ENCODE assay signal across 8 cellular contexts in genomic region chr5:151058891-151059611, GRCh38. TPM values are rescaled to one million over a fixed set of nuclear protein-coding genes. Genes with fewer than 3 reads are reported as not detected.
DNase-seq lines count a peak whose midpoint lies in the region; ATAC-seq and TF ChIP-seq lines count a peak whose summit lies in the region.

No MANE protein-coding gene starts in this region.

- peaks cover 0 to 90% (median 56%) of the 10 kb centered on the region in 9 donors for H3K36me3 ChIP-seq in heart right ventricle

- WGBS in heart right ventricle, 2 donors = 81 to 84% methylated on average over 8 of the region's 8 CpGs

- peak overlapping the region; percentile 90 for H3K27ac Mint-ChIP-seq in activated CD4-positive, alpha-beta T cell treated with anti-CD3 and anti-CD28 coated beads for 36 hours
- peak overlapping the region; percentile 94 for H3K27ac Mint-ChIP-seq in stimulated activated naive B cell treated with anti-CD40 and anti-IgM and Interleukin-4, amounts not matched to agents 10 μg/mL and 1 μg/mL and 100 μg/mL, for 72 hours

- peak overlapping the region; percentile 36 for H3K4me3 Mint-ChIP-seq in activated CD4-positive, alpha-beta T cell treated with anti-CD3 and anti-CD28 coated beads for 36 hours
- H3K4me3 Mint-ChIP-seq in stimulated activated naive B cell treated with anti-CD40 and anti-IgM and Interleukin-4, amounts not matched to agents 10 μg/mL and 1 μg/mL and 100 μg/mL, for 72 hours = peak overlapping the region; percentile 76 to 80

- H3K27ac ChIP-seq in RWPE1 = peak overlapping the region; percentile 12; the same call in 1 of the 2 replicates
- H3K27ac ChIP-seq in heart right ventricle = peak overlapping the region in 9 of 10 donors; percentile 4 to 89 (median 61)

- peaks cover 94% of the 10 kb centered on the region for H3K36me3 Mint-ChIP-seq in activated CD4-positive, alpha-beta T cell treated with anti-CD3 and anti-CD28 coated beads for 36 hours (ENCODE audit: low read depth)
- peaks cover 83 to 95% of the 10 kb centered on the region in 2 donors for H3K36me3 Mint-ChIP-seq in stimulated activated naive B cell treated with anti-CD40 and anti-IgM and Interleukin-4, amounts not matched to agents 10 μg/mL and 1 μg/mL and 100 μg/mL, for 72 hours

- H3K4me1 Mint-ChIP-seq in activated CD4-positive, alpha-beta T cell treated with anti-CD3 and anti-CD28 coated beads for 36 hours = peaks cover 54% of the 10 kb centered on the region
- H3K4me1 Mint-ChIP-seq in stimulated activated naive B cell treated with anti-CD40 and anti-IgM and Interleukin-4, amounts not matched to agents 10 μg/mL and 1 μg/mL and 100 μg/mL, for 72 hours = peaks cover 73 to 100% of the 10 kb centered on the region in 2 donors

- H3K4me3 ChIP-seq in heart right ventricle = no peak overlapping the region

- H3K9me3 Mint-ChIP-seq in activated CD4-positive, alpha-beta T cell treated with anti-CD3 and anti-CD28 coated beads for 36 hours (ENCODE audit: low read depth) = no peaks in the 10 kb centered on the region
- H3K9me3 Mint-ChIP-seq in stimulated activated naive B cell treated with anti-CD40 and anti-IgM and Interleukin-4, amounts not matched to agents 10 μg/mL and 1 μg/mL and 100 μg/mL, for 72 hours = no peaks in the 10 kb centered on the region

- CTCF ChIA-PET in activated CD4-positive, alpha-beta T cell treated with anti-CD3 and anti-CD28 coated beads for 36 hours (lab: Charles Lee) = interaction anchor here (0.6 to 4.5 kb wide), 9 partner anchors 10 to 106 kb away, joined by 3 to 25 read pairs (median 4); no protein-coding TSS in a partner anchor
- CTCF ChIA-PET in RWPE1 (lab: Yijun Ruan, JAX) = interaction anchor here (0.6 to 1.4 kb wide), 5 partner anchors 8 to 403 kb away, joined by 3 to 6 read pairs (median 4); no protein-coding TSS in a partner anchor

- H3K27me3 Mint-ChIP-seq in activated CD4-positive, alpha-beta T cell treated with anti-CD3 and anti-CD28 coated beads for 36 hours = no peaks in the 10 kb centered on the region
- H3K27me3 Mint-ChIP-seq in stimulated activated naive B cell treated with anti-CD40 and anti-IgM and Interleukin-4, amounts not matched to agents 10 μg/mL and 1 μg/mL and 100 μg/mL, for 72 hours = no peaks in the 10 kb centered on the region

- no peak for ATAC-seq in activated CD4-positive, alpha-beta T cell treated with anti-CD3 and anti-CD28 coated beads for 36 hours
- ATAC-seq in heart right ventricle = peak in 3 of 8 donors; percentile 18 to 29 (median 21)
- peak; percentile 36 to 41 for ATAC-seq in stimulated activated naive B cell treated with anti-CD40 and anti-IgM and Interleukin-4, amounts not matched to agents 10 μg/mL and 1 μg/mL and 100 μg/mL, for 72 hours (replicated peaks)
- ATAC-seq in GM18867 (IDR thresholded peaks at IDR 0.05; ENCODE audit: unreplicated experiment) = no peak
- ATAC-seq in GM21515 (IDR thresholded peaks at IDR 0.05; ENCODE audit: unreplicated experiment) = no peak

- TF ChIP-seq CTCF in RWPE1 (conservative IDR thresholded peaks at IDR 0.05; ENCODE audit: low read depth) (no peak), heart right ventricle (IDR thresholded peaks at IDR 0.05) (peak in 2 of 9 donors; percentile 19 to 33)

- no peak for DNase-seq in activated CD4-positive, alpha-beta T cell treated with anti-CD3 and anti-CD28 coated beads for 36 hours
- no peak for DNase-seq in activated CD4-positive, alpha-beta T cell treated with anti-CD3 and anti-CD28 coated beads for 1 hour
- no peak for DNase-seq in RWPE1 (ENCODE audit: low spot score)
- no peak for DNase-seq in heart right ventricle
- no peak for DNase-seq in stimulated activated naive B cell treated with anti-CD40 and anti-IgM and Interleukin-4, amounts not matched to agents 10 μg/mL and 1 μg/mL and 100 μg/mL, for 72 hours
- no peak for DNase-seq in NCI-H345 treated with DMSO at 0.1 percent for 48 hours (lab: John Stamatoyannopoulos, UW; ENCODE audit: unreplicated experiment)

- intact Hi-C loops in activated CD4-positive, alpha-beta T cell treated with anti-CD3 and anti-CD28 coated beads for 36 hours (cut with DNase I, micrococcal nuclease) = loop anchor here in 1 of 2 experiments (2.0 kb wide), 1 partner anchor 56 kb away; no protein-coding TSS in a partner anchor
- intact Hi-C loops in heart right ventricle (cut with DNase I) = loop anchor here in 2 of 10 donors (5.0 to 10.0 kb wide), 2 partner anchors 176 to 183 kb away; no protein-coding TSS in a partner anchor

- H3K9me3 ChIP-seq in heart right ventricle = no peaks in the 10 kb centered on the region

- POLR2A ChIA-PET in activated CD4-positive, alpha-beta T cell treated with anti-CD3 and anti-CD28 coated beads for 36 hours (lab: Charles Lee) = no interaction called here
- POLR2A ChIA-PET in RWPE1 (lab: Yijun Ruan, JAX; ENCODE audit: low non-redundant PET) = no interaction called here

- H3K4me1 ChIP-seq in heart right ventricle = peaks cover 25 to 95% (median 52%) of the 10 kb centered on the region in 9 donors

- no peaks in the 10 kb centered on the region for H3K27me3 ChIP-seq in heart right ventricle

RNA-seq across cellular contexts. Expression of gene TNIP1, which starts 21.8 kb away (rescaled TPM):
- 100 to 1,000 TPM; 351 to 408 TPM for total RNA-seq in activated CD4-positive, alpha-beta T cell treated with anti-CD3 and anti-CD28 coated beads for 36 hours
- 100 to 1,000 TPM; 113 to 130 (median 125) TPM for total RNA-seq in heart right ventricle
- 10 to 100 TPM; 63.8 to 78.1 TPM for polyA plus RNA-seq in heart right ventricle

RNA-seq across cellular contexts. Expression of gene GPX3, which starts 38.7 kb away (rescaled TPM):
- not detected for total RNA-seq in activated CD4-positive, alpha-beta T cell treated with anti-CD3 and anti-CD28 coated beads for 36 hours
- total RNA-seq in heart right ventricle = 100 to 1,000 TPM; 208 to 990 (median 601) TPM
- 1,000 to 10,000 TPM; 1,059 to 1,234 TPM for polyA plus RNA-seq in heart right ventricle

Comparison
In these comparisons a context has a peak if more than half of its experiments do, and no peak if none do; other contexts are left out.
1. ATAC-seq: peak in stimulated activated naive B cell treated with anti-CD40 and anti-IgM and Interleukin-4, amounts not matched to agents 10 μg/mL and 1 μg/mL and 100 μg/mL, for 72 hours (2 of 2); none in activated CD4-positive, alpha-beta T cell treated with anti-CD3 and anti-CD28 coated beads for 36 hours (single experiment), GM18867 (single experiment) and GM21515 (single experiment).
2. RNA of gene GPX3, which starts 38.7 kb away (total RNA-seq): 208 to 990 TPM in heart right ventricle; not detected in activated CD4-positive, alpha-beta T cell treated with anti-CD3 and anti-CD28 coated beads for 36 hours; every median in the first group is over 100 times any median in the second.